8 cellular contexts compared by ENCODE assay signal in the genomic region with DNA sequence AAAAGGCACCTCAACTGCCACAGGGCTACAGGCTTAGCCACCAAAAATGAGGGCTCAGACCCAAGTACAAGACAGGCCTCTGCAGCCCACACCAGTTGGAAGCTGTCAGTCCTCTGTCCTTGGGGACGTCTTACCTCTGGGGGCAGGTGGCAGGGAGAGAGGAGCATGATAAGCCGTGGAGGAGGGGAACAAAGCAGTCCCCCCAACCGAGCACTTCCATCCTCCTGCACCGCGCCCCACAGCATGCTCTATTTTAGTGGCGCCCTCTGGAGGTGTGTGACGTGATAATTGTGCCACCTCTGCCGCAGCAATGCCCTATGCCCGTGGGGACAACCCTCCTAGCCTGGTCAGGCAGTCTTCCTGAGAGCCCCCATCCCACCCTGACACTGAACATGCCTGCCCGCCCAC. TPM values are rescaled to one million over a fixed set of nuclear protein-coding genes. Genes with fewer than 3 reads are reported as not detected.
DNase-seq lines count a peak whose midpoint lies in the region; ATAC-seq and TF ChIP-seq lines count a peak whose summit lies in the region.

No MANE protein-coding gene starts in this region.

- H3K4me2 ChIP-seq in mammary epithelial cell (ENCODE audit: insufficient read depth, low read depth, low read length) = no peak overlapping the region

- no peaks in the 10 kb centered on the region for H4K20me1 ChIP-seq in mammary epithelial cell (ENCODE audit: insufficient read depth, low read length)

- no peak overlapping the region for H2AFZ ChIP-seq in mammary epithelial cell (ENCODE audit: low read depth, low read length)

- TF ChIP-seq POLR2A in NB4 (IDR thresholded peaks at IDR 0.05; ENCODE audit: extremely low read depth, insufficient read length) = no peak

- WGBS in mammary epithelial cell (ENCODE audit: low coverage, missing lambda C conversion rate) = 69% methylated on average over 8 of the region's 10 CpGs

- H3K36me3 ChIP-seq in mammary epithelial cell (ENCODE audit: insufficient read depth, low read length) = no peaks in the 10 kb centered on the region

- TF ChIP-seq CTCF in NB4 (IDR thresholded peaks at IDR 0.05; ENCODE audit: low read depth, low read length) (peak; percentile 40), mammary epithelial cell (conservative IDR thresholded peaks at IDR 0.05 in 1 of 2, IDR thresholded peaks at IDR 0.05 in 1 of 2; ENCODE audit: extremely low read depth in 1 of 2, insufficient read depth in 1 of 2, low read depth in 1 of 2, low read length in 2 of 2) (peak; percentile 33 to 37)

- no peaks in the 10 kb centered on the region for H3K27me3 ChIP-seq in mammary epithelial cell (ENCODE audit: insufficient read depth, low read length)

- DNase-seq in DMS 273 (lab: John Stamatoyannopoulos, UW; ENCODE audit: unreplicated experiment) (peak; percentile 58), DMS 273 treated with DMSO at 0.1 percent for 48 hours (lab: John Stamatoyannopoulos, UW) (no peak), NB4 (ENCODE audit: low read depth) (peak; percentile 53), mammary epithelial cell (no peak), SW 1271 (lab: John Stamatoyannopoulos, UW) (no peak), T-helper 1 cell (no peak)
- peak in 2 of 3 donors; percentile 23 to 41 for DNase-seq in stimulated activated CD4-positive, alpha-beta T cell treated with anti-CD3 and anti-CD28 coated beads, Interleukin-12 subunit alpha, Interleukin-12 subunit beta, amount 100 ng/mL, for 48 hours (ENCODE audit: low read depth in 2 of 3, low spot score in 1 of 3)

- no peak overlapping the region for H3K9ac ChIP-seq in mammary epithelial cell (ENCODE audit: insufficient read depth, low read length)

- CTCF ChIA-PET in mammary epithelial cell (lab: Charles Lee; ENCODE audit: low non-redundant PET) = interaction anchor here (0.6 to 1.3 kb wide), 8 partner anchors 12 to 160 kb away, joined by 4 to 23 read pairs (median 6); a partner anchor contains a TSS

- in situ Hi-C loops in mammary epithelial cell (cut with MboI; ENCODE audit: low sequenced_read_pairs in 2 of 2) = loop anchor here in 1 of 2 donors (25.0 kb wide), 1 partner anchor 103 kb away; a partner anchor contains a TSS

- H3K4me3 ChIP-seq in NB4 (ENCODE audit: low read depth, low read length) (no peak overlapping the region), mammary epithelial cell (replicated peaks in 1 of 3; ENCODE audit: insufficient read depth in 1 of 3, low read depth in 2 of 3, low read length in 3 of 3) (no peak overlapping the region)

- no peak overlapping the region for H3K27ac ChIP-seq in mammary epithelial cell (ENCODE audit: insufficient read depth, low read depth, low read length)

- dilution Hi-C loops in mammary epithelial cell (cut with HindIII; ENCODE audit: low sequenced_read_pairs) = no loop called here

- BruUV-seq in mammary epithelial cell (replicated peaks; lab: Mats Ljungman, UMichigan) = no TSS peak

- peaks cover 28% of the 10 kb centered on the region for H3K4me1 ChIP-seq in mammary epithelial cell (ENCODE audit: insufficient read depth, low read length)

- ATAC-seq in GM21786 (IDR thresholded peaks at IDR 0.05; ENCODE audit: unreplicated experiment) = no peak

- H3K79me2 ChIP-seq in mammary epithelial cell (ENCODE audit: insufficient read depth, low read length) = no peaks in the 10 kb centered on the region

- intact Hi-C loops in mammary epithelial cell (cut with micrococcal nuclease) = loop anchor here (1.0 to 10.0 kb wide), 2 partner anchors 84 to 441 kb away; no protein-coding TSS in a partner anchor

- H3K9me3 ChIP-seq in mammary epithelial cell (replicated peaks; ENCODE audit: insufficient read depth, low read length) = no peaks in the 10 kb centered on the region

RNA-seq across cellular contexts. Expression of a gene that starts 13.6 kb away (rescaled TPM):
- 10 to 100 TPM; 20.5 to 70.7 TPM for total RNA-seq in mammary epithelial cell
- polyA plus RNA-seq in mammary epithelial cell = 134 TPM
- 134 TPM for polyA minus RNA-seq in mammary epithelial cell

RNA-seq across cellular contexts. Expression of a gene that starts 17.7 kb away (rescaled TPM):
- total RNA-seq in mammary epithelial cell = 10 to 100 TPM; 51.2 to 79.2 TPM
- polyA plus RNA-seq in mammary epithelial cell = 62.2 TPM
- polyA minus RNA-seq in mammary epithelial cell = 112 TPM

RNA-seq across cellular contexts. Expression of a gene that starts 39.3 kb away (rescaled TPM):
- total RNA-seq in mammary epithelial cell = 10 to 100 TPM in 1 of 2 donors, 1 to 10 TPM in 1; 9.9 to 21.8 TPM
- polyA plus RNA-seq in mammary epithelial cell = 9.1 TPM
- 3.9 TPM for polyA minus RNA-seq in mammary epithelial cell

RNA-seq across cellular contexts. Expression of a gene that starts 57.6 kb away (rescaled TPM):
- 10 to 100 TPM in 1 of 2 donors, 1 to 10 TPM in 1; 3.0 to 10.3 TPM for total RNA-seq in mammary epithelial cell
- 9.9 TPM for polyA plus RNA-seq in mammary epithelial cell
- 49.6 TPM for polyA minus RNA-seq in mammary epithelial cell

Comparison
In these comparisons a context has a peak if more than half of its experiments do, and no peak if none do; other contexts are left out.
1. DNase-seq: peak in DMS 273 (single experiment), NB4 (single experiment) and stimulated activated CD4-positive, alpha-beta T cell treated with anti-CD3 and anti-CD28 coated beads, Interleukin-12 subunit alpha, Interleukin-12 subunit beta, amount 100 ng/mL, for 48 hours (2 of 3); none in DMS 273 treated with DMSO at 0.1 percent for 48 hours (single experiment), mammary epithelial cell (single experiment), SW 1271 (0 of 2) and T-helper 1 cell (0 of 5).